11 cellular contexts compared by ENCODE assay signal in the genomic region with DNA sequence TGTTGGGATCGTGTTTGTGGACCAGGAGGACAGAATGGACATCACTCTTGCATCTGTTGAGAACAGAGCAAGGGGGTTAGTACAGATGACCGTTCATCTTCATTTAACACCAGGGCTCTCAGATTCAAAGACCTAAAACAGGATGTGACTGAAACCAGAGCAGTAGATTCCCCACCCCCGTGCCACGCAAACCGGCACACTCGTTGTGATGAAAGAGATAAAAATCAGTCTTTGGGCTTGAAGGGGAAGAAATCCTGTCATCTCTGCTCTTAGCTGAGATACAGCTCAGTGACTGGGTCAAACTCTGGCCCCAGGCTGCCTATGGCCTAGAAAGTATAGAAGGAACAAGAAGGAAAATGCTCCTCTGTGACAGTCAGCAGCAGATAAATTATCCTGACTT.
DNase-seq lines count a peak whose midpoint lies in the region; ATAC-seq and TF ChIP-seq lines count a peak whose summit lies in the region.
"Had no signal": no experiment of that assay in that cellular context is flagged by ENCODE, and none has a peak within 500 bp of the region (broad histone marks: within the 10 kb centered on the region; RNA-seq: fewer than 3 reads in every experiment).

No MANE protein-coding gene starts in this region.

- DNase-seq in GM20000 (ENCODE audit: low spot score) (peak; percentile 25), left lobe of liver (ENCODE audit: low spot score) (no peak), substantia nigra (lab: John Stamatoyannopoulos, UW) (no peak)
- DNase-seq in activated CD4-positive, alpha-beta T cell treated with anti-CD3 and anti-CD28 coated beads for 1 hour = peak; percentile 57
- peak; percentile 92 for DNase-seq in activated naive CD4-positive, alpha-beta T cell treated with anti-CD3 and anti-CD28 coated beads for 36 hours
- DNase-seq in stimulated activated CD4-positive, alpha-beta T cell treated with anti-CD3 and anti-CD28 coated beads, Interleukin-4, amount 100 ng/mL, for 24 hours = peak; percentile 82
- DNase-seq: C1 segment of cervical spinal cord, OCI-M1 had no signal

- no peaks in the 10 kb centered on the region for H3K9me3 Mint-ChIP-seq in activated naive CD4-positive, alpha-beta T cell treated with anti-CD3 and anti-CD28 coated beads for 36 hours

- H3K4me1 Mint-ChIP-seq in activated naive CD4-positive, alpha-beta T cell treated with anti-CD3 and anti-CD28 coated beads for 36 hours (ENCODE audit: low read depth) = peaks cover 75% of the 10 kb centered on the region

- peak overlapping the region; percentile 96 for H3K27ac Mint-ChIP-seq in activated naive CD4-positive, alpha-beta T cell treated with anti-CD3 and anti-CD28 coated beads for 36 hours

- no peaks in the 10 kb centered on the region for H3K27me3 Mint-ChIP-seq in activated naive CD4-positive, alpha-beta T cell treated with anti-CD3 and anti-CD28 coated beads for 36 hours (ENCODE audit: low read depth)

- CTCF ChIA-PET in activated naive CD4-positive, alpha-beta T cell treated with anti-CD3 and anti-CD28 coated beads for 36 hours (lab: Charles Lee) = interaction anchor here (0.7 to 7.7 kb wide), 7 partner anchors 9 to 470 kb away, joined by 3 to 86 read pairs (median 4); no protein-coding TSS in a partner anchor

- TF ChIP-seq CTCF in GM20000 (IDR thresholded peaks at IDR 0.05; ENCODE audit: extremely low read depth, missing control alignments) = no peak

- intact Hi-C loops in activated naive CD4-positive, alpha-beta T cell treated with anti-CD3 and anti-CD28 coated beads for 36 hours (cut with micrococcal nuclease) = loop anchor here (1.0 kb wide), 2 partner anchors 11 to 142 kb away; no protein-coding TSS in a partner anchor

- H3K27ac ChIP-seq in substantia nigra (ENCODE audit: low read depth, low read length, poor library complexity, severe bottlenecking) = no peak overlapping the region

- no peak for ATAC-seq in HG02623 (IDR thresholded peaks at IDR 0.05; ENCODE audit: unreplicated experiment)
- ATAC-seq in HG02588 (IDR thresholded peaks at IDR 0.05; ENCODE audit: unreplicated experiment) = no peak
- ATAC-seq in left lobe of liver = no peak
- ATAC-seq: HepG2 had no signal

- peaks cover 25% of the 10 kb centered on the region for H3K36me3 Mint-ChIP-seq in activated naive CD4-positive, alpha-beta T cell treated with anti-CD3 and anti-CD28 coated beads for 36 hours (ENCODE audit: low read depth)

- H3K4me3 Mint-ChIP-seq in activated naive CD4-positive, alpha-beta T cell treated with anti-CD3 and anti-CD28 coated beads for 36 hours = peak overlapping the region; percentile 67

Comparison
In these comparisons a context has a peak if more than half of its experiments do, and no peak if none do; other contexts are left out.
1. DNase-seq: peak in GM20000 (single experiment), activated CD4-positive, alpha-beta T cell treated with anti-CD3 and anti-CD28 coated beads for 1 hour (single experiment), activated naive CD4-positive, alpha-beta T cell treated with anti-CD3 and anti-CD28 coated beads for 36 hours (single experiment) and stimulated activated CD4-positive, alpha-beta T cell treated with anti-CD3 and anti-CD28 coated beads, Interleukin-4, amount 100 ng/mL, for 24 hours (single experiment); none in left lobe of liver (single experiment) and substantia nigra (0 of 49).